27 cellular contexts compared by ENCODE assay signal in genomic region chr21:30126575-30126974, GRCh38. TPM values are rescaled to one million over a fixed set of nuclear protein-coding genes. Genes with fewer than 3 reads are reported as not detected.
"Had no signal": no experiment of that assay in that cellular context is flagged by ENCODE, and none has a peak within 500 bp of the region (broad histone marks: within the 10 kb centered on the region; RNA-seq: fewer than 3 reads in every experiment).

No MANE protein-coding gene starts in this region.

- H3K27me3 ChIP-seq: ascending aorta, body of pancreas, cardiac muscle cell had no signal

- H3K4me3 Mint-ChIP-seq: activated B cell treated with CpG ODN at 0.5 μM for 24 hours; activated CD4-positive, alpha-beta T cell treated with anti-CD3 and anti-CD28 coated beads, Interleukin-2, amount 10 ng/mL, durations not matched to agents 24 days and 14 days; activated naive CD8-positive, alpha-beta T cell treated with anti-CD3 and anti-CD28 coated beads, Interleukin-2, amount 50 U/mL, for 24 hours; activated T-cell treated with anti-CD3 and anti-CD28 coated beads, Interleukin-2, amount 50 U/mL, for 4 hours; T-cell had no signal

- H3K36me3 Mint-ChIP-seq: activated naive CD4-positive, alpha-beta T cell treated with anti-CD3 and anti-CD28 coated beads, Interleukin-2, amount 50 U/mL, for 72 hours; T-cell had no signal

- H3K9me3 ChIP-seq: ascending aorta, body of pancreas had no signal

- DNase-seq: activated B cell treated with CpG ODN at 0.5 μM for 24 hours; activated CD4-positive, alpha-beta T cell treated with anti-CD3 and anti-CD28 coated beads for 1 hour; activated CD4-positive, alpha-beta T cell treated with anti-CD3 and anti-CD28 coated beads, Interleukin-2, amount 10 ng/mL, durations not matched to agents 24 days and 14 days; activated CD4-positive, alpha-beta T cell treated with anti-CD3 and anti-CD28 coated beads, Interleukin-2, amount 50 U/mL, for 48 hours; activated effector memory CD4-positive, alpha-beta T cell treated with anti-CD3 and anti-CD28 coated beads, Interleukin-2, amount 50 U/mL, for 16 hours; activated naive CD4-positive, alpha-beta T cell treated with Interleukin-2 at 50 U/mL for 16 hours; activated naive CD8-positive, alpha-beta T cell treated with anti-CD3 and anti-CD28 coated beads, Interleukin-2, amount 50 U/mL, for 24 hours; activated T-cell treated with anti-CD3 and anti-CD28 coated beads, Interleukin-2, amount 50 U/mL, for 4 hours; amniotic stem cell; body of pancreas; Kasumi-1; KBM-7; NCI-H1092; NCI-H1417 treated with DMSO at 0.1 percent for 48 hours; NCI-H1694; NCI-H2029; NCI-H524; PC-9; T-cell; T-helper 2 cell; T1000 had no signal

- H3K4me3 ChIP-seq: ascending aorta, body of pancreas, cardiac muscle cell, PC-9, SK-N-MC had no signal

- H2AFZ ChIP-seq: PC-9 had no signal

- H3K4me1 Mint-ChIP-seq: activated B cell treated with CpG ODN at 0.5 μM for 24 hours; activated CD4-positive, alpha-beta T cell treated with anti-CD3 and anti-CD28 coated beads, Interleukin-2, amount 10 ng/mL, durations not matched to agents 24 days and 14 days; activated naive CD8-positive, alpha-beta T cell treated with anti-CD3 and anti-CD28 coated beads, Interleukin-2, amount 50 U/mL, for 24 hours; T-cell had no signal

- H3K9me3 Mint-ChIP-seq: activated CD4-positive, alpha-beta T cell treated with anti-CD3 and anti-CD28 coated beads, Interleukin-2, amount 10 ng/mL, durations not matched to agents 24 days and 14 days; activated naive CD4-positive, alpha-beta T cell treated with anti-CD3 and anti-CD28 coated beads, Interleukin-2, amount 50 U/mL, for 72 hours; activated naive CD8-positive, alpha-beta T cell treated with anti-CD3 and anti-CD28 coated beads, Interleukin-2, amount 50 U/mL, for 24 hours; activated T-cell treated with anti-CD3 and anti-CD28 coated beads, Interleukin-2, amount 50 U/mL, for 4 hours; T-cell had no signal

- H3K4me1 ChIP-seq: ascending aorta, body of pancreas had no signal

- ATAC-seq: activated naive CD4-positive, alpha-beta T cell treated with anti-CD3 and anti-CD28 coated beads, Interleukin-2, amount 50 U/mL, for 72 hours; activated naive CD8-positive, alpha-beta T cell treated with anti-CD3 and anti-CD28 coated beads, Interleukin-2, amount 50 U/mL, for 24 hours; activated T-cell treated with anti-CD3 and anti-CD28 coated beads, Interleukin-2, amount 50 U/mL, for 4 hours; body of pancreas; Right ventricle myocardium inferior; T-cell had no signal

- FAIRE-seq: TTC549 had no signal

- H3K4me2 ChIP-seq: PC-9 had no signal

- H3K27ac ChIP-seq: ascending aorta, body of pancreas, cardiac muscle cell, PC-9, SK-N-MC had no signal

- H3K36me3 ChIP-seq: ascending aorta, cardiac muscle cell had no signal

- H3K27me3 Mint-ChIP-seq: activated B cell treated with CpG ODN at 0.5 μM for 24 hours; activated CD4-positive, alpha-beta T cell treated with anti-CD3 and anti-CD28 coated beads, Interleukin-2, amount 10 ng/mL, durations not matched to agents 24 days and 14 days; activated naive CD8-positive, alpha-beta T cell treated with anti-CD3 and anti-CD28 coated beads, Interleukin-2, amount 50 U/mL, for 24 hours had no signal

- H3K27ac Mint-ChIP-seq: activated B cell treated with CpG ODN at 0.5 μM for 24 hours; activated CD4-positive, alpha-beta T cell treated with anti-CD3 and anti-CD28 coated beads, Interleukin-2, amount 10 ng/mL, durations not matched to agents 24 days and 14 days; activated naive CD4-positive, alpha-beta T cell treated with anti-CD3 and anti-CD28 coated beads, Interleukin-2, amount 50 U/mL, for 72 hours; activated naive CD8-positive, alpha-beta T cell treated with anti-CD3 and anti-CD28 coated beads, Interleukin-2, amount 50 U/mL, for 24 hours; T-cell had no signal

RNA-seq across cellular contexts. Expression of gene CLDN17, which starts 40.0 kb away (rescaled TPM):
- total RNA-seq: activated B cell treated with CpG ODN at 0.5 μM for 24 hours; activated CD4-positive, alpha-beta T cell treated with anti-CD3 and anti-CD28 coated beads, Interleukin-2, amount 10 ng/mL, durations not matched to agents 24 days and 14 days; activated naive CD4-positive, alpha-beta T cell treated with anti-CD3 and anti-CD28 coated beads, Interleukin-2, amount 50 U/mL, for 72 hours; activated T-cell treated with anti-CD3 and anti-CD28 coated beads, Interleukin-2, amount 50 U/mL, for 4 hours; ascending aorta; body of pancreas; cardiac muscle cell; PC-9; Right ventricle myocardium inferior; T-cell had no signal
- polyA plus RNA-seq: cardiac muscle cell had no signal
